In the genomic region with DNA sequence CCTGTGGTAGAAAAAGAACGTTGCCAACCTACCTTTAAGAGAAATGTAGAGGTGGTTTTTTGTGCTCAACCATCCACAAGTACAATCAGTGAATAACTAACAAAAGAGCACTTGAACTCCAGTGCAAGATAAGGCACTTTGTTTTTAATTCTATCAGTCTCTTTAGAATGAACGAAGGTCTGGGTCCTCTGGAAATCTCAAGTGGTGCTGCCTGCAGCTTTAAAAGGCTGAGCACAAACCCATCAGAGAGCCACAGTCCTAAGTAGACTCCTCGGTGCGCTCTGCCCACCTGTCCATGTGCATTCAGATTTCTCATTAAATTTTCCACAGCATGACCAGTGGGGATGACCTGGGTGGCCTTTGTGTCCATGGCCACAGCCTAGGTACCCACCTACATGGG, we compare ENCODE assay signal across 20 cellular contexts. TPM values are rescaled to one million over a fixed set of nuclear protein-coding genes. Genes with fewer than 3 reads are reported as not detected.
DNase-seq lines count a peak whose midpoint lies in the region; ATAC-seq and TF ChIP-seq lines count a peak whose summit lies in the region.
"Had no signal": no experiment of that assay in that cellular context is flagged by ENCODE, and none has a peak within 500 bp of the region (broad histone marks: within the 10 kb centered on the region; RNA-seq: fewer than 3 reads in every experiment).

No MANE protein-coding gene starts in this region.

- H3K27ac ChIP-seq in RWPE2 (ENCODE audit: poor library complexity, severe bottlenecking) (peak overlapping the region; percentile 93), left lung (no peak overlapping the region), upper lobe of right lung (no peak overlapping the region), neuronal stem cell (replicated peaks; ENCODE audit: low read length) (no peak overlapping the region)
- H3K27ac ChIP-seq: HL-60, SK-N-MC had no signal

- no CpG with 5 or more reads among the region's 4 CpGs for WGBS in neuronal stem cell (ENCODE audit: extremely low coverage in 2 of 2, insufficient read length in 2 of 2, insufficient replicate concordance in 1 of 2), 2 donors

- H3K4ac ChIP-seq in neuronal stem cell (ENCODE audit: low read length), result no peak overlapping the region

- H3K36me3 ChIP-seq in RWPE2 (ENCODE audit: low read depth) (peaks cover 23% of the 10 kb centered on the region), left lung (no peaks in the 10 kb centered on the region), upper lobe of right lung (peaks cover 5% of the 10 kb centered on the region), neuronal stem cell (replicated peaks in 1 of 2; ENCODE audit: control insufficient read depth in 2 of 2, insufficient read depth in 2 of 2, low read length in 2 of 2) (peaks cover 28 to 93% of the 10 kb centered on the region in 2 donors)

- H2AFZ ChIP-seq in neuronal stem cell (ENCODE audit: low read length), result no peak overlapping the region

- H3K4me3 ChIP-seq in RWPE2 (ENCODE audit: severe bottlenecking) (no peak overlapping the region), left lung (no peak overlapping the region), upper lobe of right lung (no peak overlapping the region), neuronal stem cell (ENCODE audit: low read length in 2 of 2) (no peak overlapping the region)
- H3K4me3 ChIP-seq: HAP-1, MG63, SK-N-MC had no signal

- H2AK5ac ChIP-seq in neuronal stem cell (ENCODE audit: low read depth, low read length), result no peak overlapping the region

- no peak overlapping the region for H3K9ac ChIP-seq in neuronal stem cell (ENCODE audit: low read depth, low read length, poor library complexity)

- H3K14ac ChIP-seq in neuronal stem cell (ENCODE audit: low read length), result no peak overlapping the region

- intact Hi-C loops in left lung (cut with DNase I) (no loop called here), upper lobe of right lung (cut with DNase I) (no loop called here)

- TF ChIP-seq CTCF in RWPE2 (IDR thresholded peaks at IDR 0.05; ENCODE audit: poor library complexity, severe bottlenecking), result no peak
- no peak for TF ChIP-seq CTCF in left lung (IDR thresholded peaks at IDR 0.05)
- TF ChIP-seq CTCF in upper lobe of right lung (IDR thresholded peaks at IDR 0.05), result no peak

- H4K91ac ChIP-seq in neuronal stem cell (ENCODE audit: low read depth, low read length, poor library complexity), result no peak overlapping the region

- no peak overlapping the region for H4K8ac ChIP-seq in neuronal stem cell (ENCODE audit: low read depth, low read length)

- H3K18ac ChIP-seq in neuronal stem cell (ENCODE audit: low read length), result no peak overlapping the region

- no peak overlapping the region for H3K4me2 ChIP-seq in neuronal stem cell (ENCODE audit: insufficient read depth, low read length, poor library complexity, severe bottlenecking)

- DNase-seq in NCI-H187 (lab: John Stamatoyannopoulos, UW) (peak; percentile 66 to 83), RWPE2 (ENCODE audit: low spot score) (no peak), left lung (no peak), upper lobe of right lung (no peak), kidney glomerular epithelial cell (lab: John Stamatoyannopoulos, UW) (no peak), NCI-H1436 treated with DMSO at 0.1 percent for 48 hours (lab: John Stamatoyannopoulos, UW) (no peak), neuronal stem cell (ENCODE audit: low spot score) (no peak)
- DNase-seq in activated CD4-positive, alpha-beta T cell treated with anti-CD3 and anti-CD28 coated beads for 4 hours, result no peak
- DNase-seq: ACHN; DND-41; Kasumi-1; MG63; NCI-H1048; NCI-H446; NCI-H526 treated with DMSO at 0.1 percent for 48 hours; NK-92 treated with Interleukin-12 subunit alpha and Interleukin-12 subunit beta, amount 100 ng/mL, for 24 hours; Right ventricle myocardium superior had no signal

- H2BK120ac ChIP-seq in neuronal stem cell (ENCODE audit: low read depth, low read length), result no peak overlapping the region

- no peaks in the 10 kb centered on the region for H3K79me1 ChIP-seq in neuronal stem cell (ENCODE audit: low read depth, low read length)

- no peak for ATAC-seq in RWPE2 (ENCODE audit: low read depth)
- peak; percentile 86 for ATAC-seq in left lung
- ATAC-seq in upper lobe of right lung, result peak; percentile 74

- H3K9me3 ChIP-seq in RWPE2 (ENCODE audit: severe bottlenecking), result no peaks in the 10 kb centered on the region
- H3K9me3 ChIP-seq in left lung, result no peaks in the 10 kb centered on the region
- H3K9me3 ChIP-seq in upper lobe of right lung, result no peaks in the 10 kb centered on the region
- H3K9me3 ChIP-seq in neuronal stem cell (replicated peaks in 1 of 2; ENCODE audit: control insufficient read depth in 2 of 2, insufficient read depth in 1 of 2, low read depth in 1 of 2, low read length in 2 of 2), result no peaks in the 10 kb centered on the region
- H3K9me3 ChIP-seq: HAP-1, MG63 had no signal

- H2BK5ac ChIP-seq in neuronal stem cell (ENCODE audit: low read length), result no peak overlapping the region

- H3K23ac ChIP-seq in neuronal stem cell (ENCODE audit: low read depth, low read length, poor library complexity), result no peak overlapping the region

- H2BK12ac ChIP-seq in neuronal stem cell (ENCODE audit: low read length), result no peak overlapping the region

- peaks cover 14% of the 10 kb centered on the region for H3K4me1 ChIP-seq in RWPE2 (ENCODE audit: insufficient read depth, poor library complexity, severe bottlenecking)
- no peaks in the 10 kb centered on the region for H3K4me1 ChIP-seq in left lung
- H3K4me1 ChIP-seq in upper lobe of right lung, result no peaks in the 10 kb centered on the region
- peaks cover 0 to 7% of the 10 kb centered on the region in 2 donors for H3K4me1 ChIP-seq in neuronal stem cell (ENCODE audit: control insufficient read depth in 2 of 2, insufficient read depth in 1 of 2, low read depth in 1 of 2, low read length in 2 of 2)

- H3K27me3 ChIP-seq in RWPE2 (ENCODE audit: insufficient read depth, poor library complexity, severe bottlenecking), result no peaks in the 10 kb centered on the region
- no peaks in the 10 kb centered on the region for H3K27me3 ChIP-seq in left lung
- no peaks in the 10 kb centered on the region for H3K27me3 ChIP-seq in upper lobe of right lung
- no peaks in the 10 kb centered on the region for H3K27me3 ChIP-seq in neuronal stem cell (ENCODE audit: control insufficient read depth in 3 of 3, insufficient read depth in 3 of 3, low read depth in 1 of 3, low read length in 3 of 3)
- H3K27me3 ChIP-seq: MG63 had no signal

- no peak overlapping the region for H2BK15ac ChIP-seq in neuronal stem cell (ENCODE audit: low read length)

RNA-seq across cellular contexts. Expression of a gene that starts 9.5 kb away (rescaled TPM):
- total RNA-seq in left lung (1 to 10 TPM; 2.6 to 5.1 TPM), upper lobe of right lung (1.7 TPM)
- polyA plus RNA-seq in neuronal stem cell (2013, experiment 1 of 2), result 19.1 TPM
- 19.2 TPM for polyA plus RNA-seq in neuronal stem cell (2013, experiment 2 of 2)

RNA-seq across cellular contexts. Expression of a gene that starts 51.9 kb away (rescaled TPM):
- total RNA-seq in left lung (10 to 100 TPM; 21.0 to 21.1 TPM), upper lobe of right lung (14.8 TPM)
- polyA plus RNA-seq in neuronal stem cell (2013, experiment 1 of 2), result 11.5 TPM
- polyA plus RNA-seq in neuronal stem cell (2013, experiment 2 of 2), result 11.6 TPM

Comparison
In these comparisons a context has a peak if more than half of its experiments do, and no peak if none do; other contexts are left out.
1. DNase-seq: peak in NCI-H187 (2 of 2); none in RWPE2 (single experiment), left lung (0 of 2), upper lobe of right lung (single experiment), kidney glomerular epithelial cell (single experiment), activated CD4-positive, alpha-beta T cell treated with anti-CD3 and anti-CD28 coated beads for 4 hours (0 of 2), NCI-H1436 treated with DMSO at 0.1 percent for 48 hours (single experiment) and neuronal stem cell (single experiment).